In the genomic region with DNA sequence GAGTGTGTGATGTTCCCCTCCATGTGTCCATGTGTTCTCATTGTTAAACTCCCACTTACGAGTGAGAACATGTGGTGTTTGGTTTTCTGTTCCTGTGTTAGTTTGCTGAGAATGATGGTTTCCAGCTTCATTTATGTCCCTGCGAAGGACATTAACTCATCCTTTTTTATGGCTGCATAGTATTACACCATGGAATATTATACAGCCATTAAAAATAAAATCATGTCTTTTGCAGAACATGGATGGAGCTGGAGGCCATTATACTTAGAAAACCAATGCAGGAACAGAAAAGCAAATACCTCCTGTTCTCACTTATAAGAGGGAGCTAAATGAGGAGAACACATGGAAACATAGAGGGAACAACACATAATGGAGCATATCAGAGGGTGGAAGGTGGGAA, we compare ENCODE assay signal across 9 cellular contexts. TPM values are rescaled to one million over a fixed set of nuclear protein-coding genes. Genes with fewer than 3 reads are reported as not detected.
"Had no signal": no experiment of that assay in that cellular context is flagged by ENCODE, and none has a peak within 500 bp of the region (broad histone marks: within the 10 kb centered on the region; RNA-seq: fewer than 3 reads in every experiment).

No MANE protein-coding gene starts in this region.

RNA-seq across cellular contexts. Expression of gene AGTR2, which starts 46.5 kb away (rescaled TPM):
- total RNA-seq: OCI-LY7, PC-3, PC-9, Peyer's patch, RPMI7951, SJSA1, SK-MEL-5, T-cell had no signal
- polyA plus RNA-seq: SK-N-SH had no signal
